Comparison of ENCODE assay signal across 11 cellular contexts in genomic region chrX:15750611-15751159, GRCh38. TPM values are rescaled to one million over a fixed set of nuclear protein-coding genes. Genes with fewer than 3 reads are reported as not detected.
A peak's percentile ranks its signal among the peaks of the same experiment; 100 is the strongest.
DNase-seq lines count a peak whose midpoint lies in the region; TF ChIP-seq lines count a peak whose summit lies in the region.
"Had no signal": no experiment of that assay in that cellular context is flagged by ENCODE, and none has a peak within 500 bp of the region (broad histone marks: within the 10 kb centered on the region; RNA-seq: fewer than 3 reads in every experiment).

No MANE protein-coding gene starts in this region.

- WGBS in endodermal cell (ENCODE audit: insufficient coverage in 1 of 2, insufficient read length in 1 of 2), 2 experiments = 100% methylated on average over 3 of the region's 5 CpGs; no CpG with 5 or more reads in 1 of the 2 experiments

- peaks cover 13% of the 10 kb centered on the region for H3K36me3 ChIP-seq in endodermal cell (ENCODE audit: control insufficient read depth, insufficient read depth, low read length)
- H3K36me3 ChIP-seq: pancreas had no signal

- H3K4me3 Mint-ChIP-seq in nephron progenitor cell = no peak overlapping the region
- no peak overlapping the region for H3K4me3 Mint-ChIP-seq in endodermal cell

- H3K27ac Mint-ChIP-seq in nephron progenitor cell = peak overlapping the region; percentile 64
- H3K27ac Mint-ChIP-seq in endodermal cell = no peak overlapping the region

- H3K9me3 Mint-ChIP-seq in nephron progenitor cell = no peaks in the 10 kb centered on the region
- H3K9me3 Mint-ChIP-seq in endodermal cell = peaks cover 16% of the 10 kb centered on the region

- TF ChIP-seq CTCF in coronary artery (IDR thresholded peaks at IDR 0.05) = no peak
- no peak for TF ChIP-seq CTCF in nephron progenitor cell (IDR thresholded peaks at IDR 0.05)
- TF ChIP-seq CTCF in endodermal cell (conservative IDR thresholded peaks at IDR 0.05) = no peak

- H3K27ac ChIP-seq in coronary artery (peak overlapping the region; percentile 66 to 84), endodermal cell (ENCODE audit: low read depth, low read length) (no peak overlapping the region)

- peak overlapping the region; percentile 14 for H3K4me3 ChIP-seq in coronary artery
- no peak overlapping the region for H3K4me3 ChIP-seq in endodermal cell (ENCODE audit: low read length)
- H3K4me3 ChIP-seq: pancreas, testis had no signal

- H3K4me1 ChIP-seq in endodermal cell (ENCODE audit: control insufficient read depth, insufficient read depth, low read length) = no peaks in the 10 kb centered on the region
- H3K4me1 ChIP-seq: pancreas had no signal

- H3K9me3 ChIP-seq in endodermal cell (ENCODE audit: control insufficient read depth, low read length) = no peaks in the 10 kb centered on the region
- H3K9me3 ChIP-seq: pancreas, testis had no signal

- peaks cover 34% of the 10 kb centered on the region for H3K4me1 Mint-ChIP-seq in nephron progenitor cell
- H3K4me1 Mint-ChIP-seq in endodermal cell = peaks cover 70% of the 10 kb centered on the region

- H3K36me3 Mint-ChIP-seq in nephron progenitor cell (ENCODE audit: low read depth) (peaks cover 18% of the 10 kb centered on the region), endodermal cell (ENCODE audit: low read depth) (peaks cover 36% of the 10 kb centered on the region)

- no peaks in the 10 kb centered on the region for H3K27me3 ChIP-seq in endodermal cell (ENCODE audit: control insufficient read depth, insufficient read depth, low read length, poor library complexity, severe bottlenecking)
- H3K27me3 ChIP-seq: pancreas, testis had no signal

- no peak overlapping the region for H3K9ac ChIP-seq in endodermal cell (ENCODE audit: extremely low read depth, low read length, poor library complexity, severe bottlenecking)

- H3K27me3 Mint-ChIP-seq in nephron progenitor cell (ENCODE audit: low read depth, poor library complexity) (peaks cover 7% of the 10 kb centered on the region), endodermal cell (ENCODE audit: insufficient read depth) (no peaks in the 10 kb centered on the region)

- DNase-seq in AG08395 (ENCODE audit: low spot score) = peak; percentile 31
- peak; percentile 0 for DNase-seq in MV-4-11 (lab: John Stamatoyannopoulos, UW)
- no peak for DNase-seq in coronary artery (ENCODE audit: low spot score)
- DNase-seq in nephron progenitor cell = no peak
- no peak for DNase-seq in NCI-H510A (lab: John Stamatoyannopoulos, UW)
- DNase-seq in endodermal cell = no peak
- DNase-seq in effector CD8-positive, alpha-beta T cell (lab: John Stamatoyannopoulos, UW) = no peak
- no peak for DNase-seq in NCI-H524 (lab: John Stamatoyannopoulos, UW)
- DNase-seq: NCI-H524 treated with DMSO at 0.1 percent for 48 hours, pancreas had no signal

RNA-seq across cellular contexts. Expression of gene CA5B, which starts 12.6 kb away (rescaled TPM):
- total RNA-seq in endodermal cell = 10 to 100 TPM; 14.0 to 31.7 TPM
- 7.6 TPM for polyA plus RNA-seq in endodermal cell (2013, experiment 1 of 2)
- polyA plus RNA-seq in endodermal cell (2013, experiment 2 of 2) = 6.4 TPM

RNA-seq across cellular contexts. Expression of gene ZRSR2, which starts 39.6 kb away (rescaled TPM):
- 10 to 100 TPM in 1 of 2 donors, 1 to 10 TPM in 1; 7.3 to 18.1 TPM for total RNA-seq in endodermal cell
- polyA plus RNA-seq in endodermal cell (2013, experiment 1 of 2) = 8.0 TPM
- polyA plus RNA-seq in endodermal cell (2013, experiment 2 of 2) = 11.0 TPM

Comparison
In these comparisons a context has a peak if more than half of its experiments do, and no peak if none do; other contexts are left out.
1. DNase-seq: peak in AG08395 (single experiment) and MV-4-11 (single experiment); none in coronary artery (single experiment), nephron progenitor cell (single experiment), NCI-H510A (single experiment), endodermal cell (single experiment), effector CD8-positive, alpha-beta T cell (single experiment) and NCI-H524 (0 of 2).